In genomic region chr2:157808421-157808820, GRCh38 we compare ENCODE assay signal across 24 cellular contexts.
DNase-seq lines count a peak whose midpoint lies in the region; ATAC-seq, FAIRE-seq and TF ChIP-seq lines count a peak whose summit lies in the region.
"Had no signal": no experiment of that assay in that cellular context is flagged by ENCODE, and none has a peak within 500 bp of the region (broad histone marks: within the 10 kb centered on the region; RNA-seq: fewer than 3 reads in every experiment).

No MANE protein-coding gene starts in this region.

- no peaks in the 10 kb centered on the region for H3K36me3 ChIP-seq in astrocyte (ENCODE audit: insufficient read depth, low read length)
- peaks cover 0 to 6% of the 10 kb centered on the region in 2 donors for H3K36me3 ChIP-seq in gastrocnemius medialis
- H3K36me3 ChIP-seq: BLaER1 had no signal

- no peak for TF ChIP-seq POLR2A in gastrocnemius medialis (IDR thresholded peaks at IDR 0.05)

- in situ Hi-C loops in gastrocnemius medialis (cut with MboI; ENCODE audit: low sequenced_read_pairs in 4 of 4) = no loop called here

- H3K79me2 ChIP-seq in astrocyte (ENCODE audit: insufficient read depth, low read length) = peaks cover 25% of the 10 kb centered on the region

- H3K4me2 ChIP-seq in astrocyte (ENCODE audit: low read length) = no peak overlapping the region
- H3K4me2 ChIP-seq: BLaER1 had no signal

- peaks cover 7% of the 10 kb centered on the region for H3K36me3 Mint-ChIP-seq in astrocyte (ENCODE audit: low read depth, unreplicated experiment)

- no peaks in the 10 kb centered on the region for H3K27me3 Mint-ChIP-seq in astrocyte (ENCODE audit: low read depth, unreplicated experiment)
- H3K27me3 Mint-ChIP-seq: CD4-positive, CD25-positive, alpha-beta regulatory T cell had no signal

- H3K4me1 Mint-ChIP-seq in astrocyte (ENCODE audit: low read depth, unreplicated experiment) = peaks cover 22% of the 10 kb centered on the region

- peaks cover 6% of the 10 kb centered on the region for H4K20me1 ChIP-seq in astrocyte (ENCODE audit: insufficient read depth, low read length)
- H4K20me1 ChIP-seq: BLaER1 had no signal

- H2AFZ ChIP-seq in astrocyte (ENCODE audit: low read depth, low read length) = no peak overlapping the region

- no peak overlapping the region for H3K27ac Mint-ChIP-seq in astrocyte (ENCODE audit: unreplicated experiment)

- TF ChIP-seq CTCF in astrocyte (IDR thresholded peaks at IDR 0.05; ENCODE audit: insufficient read depth, low read depth, low read length) (no peak), gastrocnemius medialis (IDR thresholded peaks at IDR 0.05 in 4 of 5, conservative IDR thresholded peaks at IDR 0.05 in 1 of 5) (peak in 1 of 5 experiments; percentile 26)

- H3K27ac ChIP-seq in astrocyte (ENCODE audit: low read depth, low read length) = peak overlapping the region; percentile 45
- peak overlapping the region; percentile 53 for H3K27ac ChIP-seq in right cardiac atrium (ENCODE audit: low read length)
- peak overlapping the region; percentile 52 to 86 (median 80) for H3K27ac ChIP-seq in gastrocnemius medialis
- H3K27ac ChIP-seq: BLaER1 had no signal

- H3K4me1 ChIP-seq in astrocyte (ENCODE audit: insufficient read depth, low read length) (peaks cover 15% of the 10 kb centered on the region), right cardiac atrium (ENCODE audit: control insufficient read depth, insufficient read depth, low read length) (peaks cover 6% of the 10 kb centered on the region), gastrocnemius medialis (peaks cover 48 to 64% of the 10 kb centered on the region in 2 donors)

- FAIRE-seq in astrocyte (lab: Jason Lieb, UNC) (no peak), urothelium cell line (lab: Jason Lieb, UNC) (no peak)
- FAIRE-seq: A204.1, H54, HTR-8/SVneo, K562 had no signal

- peak; percentile 74 to 75 for ATAC-seq in right cardiac atrium
- peak; percentile 86 to 91 for ATAC-seq in gastrocnemius medialis
- no peak for ATAC-seq in HG02970 (IDR thresholded peaks at IDR 0.05; ENCODE audit: low FRiP score, unreplicated experiment)
- ATAC-seq: K562, PC-3 had no signal

- DNase-seq in LHCN-M2 (ENCODE audit: low read depth) (peak; percentile 32), astrocyte (ENCODE audit: low read depth) (no peak), right cardiac atrium (peak in 1 of 3 donors; percentile 50), gastrocnemius medialis (peak; percentile 70 to 74), urothelium cell line (ENCODE audit: low spot score) (no peak)
- no peak for DNase-seq in activated CD8-positive, alpha-beta memory T cell treated with anti-CD3 and anti-CD28 coated beads, Interleukin-2, amount 50 U/mL, for 4 hours
- DNase-seq: CD4-positive, CD25-positive, alpha-beta regulatory T cell; Kasumi-1; MV-4-11; NCI-H1105; NCI-H1436 treated with DMSO at 0.1 percent for 48 hours; NCI-H187 treated with DMSO at 0.1 percent for 48 hours; NCI-H2107; NCI-H526; NCI-H82; NK-92 treated with Interleukin-12 subunit alpha and Interleukin-12 subunit beta, amount 100 ng/mL, for 24 hours; PC-3; SHP77 had no signal

- intact Hi-C loops in right cardiac atrium (cut with DNase I) = no loop called here
- intact Hi-C loops in gastrocnemius medialis (cut with DNase I; ENCODE audit: low total_unique reads) = no loop called here

- H3K9ac ChIP-seq in astrocyte (ENCODE audit: low read length) = no peak overlapping the region
- H3K9ac ChIP-seq: BLaER1 had no signal

- H3K4me3 Mint-ChIP-seq in astrocyte (ENCODE audit: unreplicated experiment) = no peak overlapping the region
- H3K4me3 Mint-ChIP-seq: CD4-positive, CD25-positive, alpha-beta regulatory T cell had no signal

- H3K27me3 ChIP-seq in astrocyte (ENCODE audit: insufficient read depth, low read length) (no peaks in the 10 kb centered on the region), right cardiac atrium (ENCODE audit: control insufficient read depth, insufficient read depth) (no peaks in the 10 kb centered on the region), gastrocnemius medialis (no peaks in the 10 kb centered on the region)
- H3K27me3 ChIP-seq: BLaER1 had no signal

- H3K4me3 ChIP-seq in astrocyte (ENCODE audit: insufficient read depth, low read depth, low read length) (no peak overlapping the region), right cardiac atrium (ENCODE audit: low read length) (no peak overlapping the region), gastrocnemius medialis (no peak overlapping the region)
- H3K4me3 ChIP-seq: BLaER1, K562 had no signal

- H3K9me3 ChIP-seq in astrocyte (ENCODE audit: insufficient read depth, low read depth, low read length) (no peaks in the 10 kb centered on the region), right cardiac atrium (ENCODE audit: control insufficient read depth, low read length) (no peaks in the 10 kb centered on the region), gastrocnemius medialis (no peaks in the 10 kb centered on the region)
- H3K9me3 ChIP-seq: BLaER1 had no signal

- WGBS in right cardiac atrium = 36% methylated on average over 3 of the region's 3 CpGs

- no peaks in the 10 kb centered on the region for H3K9me3 Mint-ChIP-seq in astrocyte (ENCODE audit: unreplicated experiment)
- H3K9me3 Mint-ChIP-seq: CD4-positive, CD25-positive, alpha-beta regulatory T cell had no signal

Comparison
In these comparisons a context has a peak if more than half of its experiments do, and no peak if none do; other contexts are left out.
1. DNase-seq: peak in LHCN-M2 (single experiment) and gastrocnemius medialis (2 of 2); none in astrocyte (single experiment), urothelium cell line (single experiment) and activated CD8-positive, alpha-beta memory T cell treated with anti-CD3 and anti-CD28 coated beads, Interleukin-2, amount 50 U/mL, for 4 hours (single experiment).
2. Peak in every context shown above with its lines, with median percentiles within 50 percentile points of each other: H3K27ac ChIP-seq.